In genomic region chr4:173288698-173289350, GRCh38 we compare ENCODE assay signal across 9 cellular contexts. TPM values are rescaled to one million over a fixed set of nuclear protein-coding genes. Genes with fewer than 3 reads are reported as not detected.
DNase-seq lines count a peak whose midpoint lies in the region; ATAC-seq and TF ChIP-seq lines count a peak whose summit lies in the region.
"Had no signal": no experiment of that assay in that cellular context is flagged by ENCODE, and none has a peak within 500 bp of the region (broad histone marks: within the 10 kb centered on the region; RNA-seq: fewer than 3 reads in every experiment).

No MANE protein-coding gene starts in this region.

- no peak for TF ChIP-seq CTCF in tibial artery (IDR thresholded peaks at IDR 0.05)

- H3K9me3 ChIP-seq in tibial artery, result peaks cover 0 to 16% (median 7%) of the 10 kb centered on the region in 3 donors

- no peaks in the 10 kb centered on the region for H3K27me3 ChIP-seq in tibial artery

- H3K4me1 Mint-ChIP-seq in activated T-cell treated with anti-CD3 and anti-CD28 coated beads, Interleukin-2, amount 50 U/mL, for 4 hours (ENCODE audit: low read depth), result peaks cover 15% of the 10 kb centered on the region
- H3K4me1 Mint-ChIP-seq in activated naive CD8-positive, alpha-beta T cell treated with anti-CD3 and anti-CD28 coated beads, Interleukin-2, amount 50 U/mL, for 24 hours, result peaks cover 11% of the 10 kb centered on the region
- H3K4me1 Mint-ChIP-seq: stimulated activated memory B cell treated with anti-CD40 and anti-IgM and Interleukin-4, amounts not matched to agents 10 μg/mL and 1 μg/mL and 100 μg/mL, for 72 hours had no signal

- no peak for DNase-seq in activated T-cell treated with anti-CD3 and anti-CD28 coated beads, Interleukin-2, amount 50 U/mL, for 4 hours
- DNase-seq in activated T-cell treated with anti-CD3 and anti-CD28 coated beads, Interleukin-2, amount 50 U/mL, for 48 hours, result no peak
- DNase-seq in activated naive CD8-positive, alpha-beta T cell treated with anti-CD3 and anti-CD28 coated beads, Interleukin-2, amount 50 U/mL, for 24 hours, result no peak
- DNase-seq in renal cortical epithelial cell (ENCODE audit: low read depth) (peak; percentile 18), tibial artery (no peak), KG1 (lab: John Stamatoyannopoulos, UW) (no peak), epidermal melanocyte (ENCODE audit: insufficient read length, low spot score) (no peak)

- peak; percentile 55 to 66 for ATAC-seq in activated T-cell treated with anti-CD3 and anti-CD28 coated beads, Interleukin-2, amount 50 U/mL, for 4 hours
- ATAC-seq in HG03045 (IDR thresholded peaks at IDR 0.05; ENCODE audit: unreplicated experiment), result peak; percentile 20
- peak; percentile 43 for ATAC-seq in activated naive CD8-positive, alpha-beta T cell treated with anti-CD3 and anti-CD28 coated beads, Interleukin-2, amount 50 U/mL, for 24 hours
- ATAC-seq: stimulated activated memory B cell treated with anti-CD40 and anti-IgM and Interleukin-4, amounts not matched to agents 10 μg/mL and 1 μg/mL and 100 μg/mL, for 72 hours had no signal

- no peak overlapping the region for H3K27ac ChIP-seq in tibial artery

- intact Hi-C loops in tibial artery (cut with DNase I; ENCODE audit: low total_unique reads), result no loop called here

- H3K27ac Mint-ChIP-seq in activated naive CD8-positive, alpha-beta T cell treated with anti-CD3 and anti-CD28 coated beads, Interleukin-2, amount 50 U/mL, for 24 hours, result peak overlapping the region; percentile 55
- H3K27ac Mint-ChIP-seq: stimulated activated memory B cell treated with anti-CD40 and anti-IgM and Interleukin-4, amounts not matched to agents 10 μg/mL and 1 μg/mL and 100 μg/mL, for 72 hours had no signal

- H3K4me3 ChIP-seq in tibial artery, result no peak overlapping the region

- no peaks in the 10 kb centered on the region for H3K4me1 ChIP-seq in tibial artery

- peaks cover 8% of the 10 kb centered on the region for H3K9me3 Mint-ChIP-seq in activated T-cell treated with anti-CD3 and anti-CD28 coated beads, Interleukin-2, amount 50 U/mL, for 4 hours
- peaks cover 9% of the 10 kb centered on the region for H3K9me3 Mint-ChIP-seq in activated naive CD8-positive, alpha-beta T cell treated with anti-CD3 and anti-CD28 coated beads, Interleukin-2, amount 50 U/mL, for 24 hours
- H3K9me3 Mint-ChIP-seq: stimulated activated memory B cell treated with anti-CD40 and anti-IgM and Interleukin-4, amounts not matched to agents 10 μg/mL and 1 μg/mL and 100 μg/mL, for 72 hours had no signal

- peak overlapping the region; percentile 17 for H3K4me3 Mint-ChIP-seq in activated T-cell treated with anti-CD3 and anti-CD28 coated beads, Interleukin-2, amount 50 U/mL, for 4 hours
- H3K4me3 Mint-ChIP-seq in activated naive CD8-positive, alpha-beta T cell treated with anti-CD3 and anti-CD28 coated beads, Interleukin-2, amount 50 U/mL, for 24 hours, result peak overlapping the region; percentile 33
- H3K4me3 Mint-ChIP-seq: stimulated activated memory B cell treated with anti-CD40 and anti-IgM and Interleukin-4, amounts not matched to agents 10 μg/mL and 1 μg/mL and 100 μg/mL, for 72 hours had no signal

- peaks cover 11% of the 10 kb centered on the region for H3K36me3 Mint-ChIP-seq in activated T-cell treated with anti-CD3 and anti-CD28 coated beads, Interleukin-2, amount 50 U/mL, for 4 hours (ENCODE audit: insufficient read depth)
- peaks cover 20% of the 10 kb centered on the region for H3K36me3 Mint-ChIP-seq in activated naive CD8-positive, alpha-beta T cell treated with anti-CD3 and anti-CD28 coated beads, Interleukin-2, amount 50 U/mL, for 24 hours (ENCODE audit: low read depth)

- no peaks in the 10 kb centered on the region for H3K27me3 Mint-ChIP-seq in activated T-cell treated with anti-CD3 and anti-CD28 coated beads, Interleukin-2, amount 50 U/mL, for 4 hours (ENCODE audit: low read depth)
- H3K27me3 Mint-ChIP-seq in activated naive CD8-positive, alpha-beta T cell treated with anti-CD3 and anti-CD28 coated beads, Interleukin-2, amount 50 U/mL, for 24 hours, result no peaks in the 10 kb centered on the region
- H3K27me3 Mint-ChIP-seq: stimulated activated memory B cell treated with anti-CD40 and anti-IgM and Interleukin-4, amounts not matched to agents 10 μg/mL and 1 μg/mL and 100 μg/mL, for 72 hours had no signal

- H3K36me3 ChIP-seq in tibial artery, result peaks cover 0 to 5% (median 0%) of the 10 kb centered on the region in 3 donors

RNA-seq across cellular contexts. Expression of gene HMGB2, which starts 45.3 kb away (rescaled TPM):
- 10 to 100 TPM; 46.4 to 59.0 (median 53.7) TPM for total RNA-seq in activated T-cell treated with anti-CD3 and anti-CD28 coated beads, Interleukin-2, amount 50 U/mL, for 4 hours
- total RNA-seq in renal cortical epithelial cell, result 22.2 and 51.9 TPM in 2 replicates
